ENCODE assay signal across 11 cellular contexts in the genomic region with DNA sequence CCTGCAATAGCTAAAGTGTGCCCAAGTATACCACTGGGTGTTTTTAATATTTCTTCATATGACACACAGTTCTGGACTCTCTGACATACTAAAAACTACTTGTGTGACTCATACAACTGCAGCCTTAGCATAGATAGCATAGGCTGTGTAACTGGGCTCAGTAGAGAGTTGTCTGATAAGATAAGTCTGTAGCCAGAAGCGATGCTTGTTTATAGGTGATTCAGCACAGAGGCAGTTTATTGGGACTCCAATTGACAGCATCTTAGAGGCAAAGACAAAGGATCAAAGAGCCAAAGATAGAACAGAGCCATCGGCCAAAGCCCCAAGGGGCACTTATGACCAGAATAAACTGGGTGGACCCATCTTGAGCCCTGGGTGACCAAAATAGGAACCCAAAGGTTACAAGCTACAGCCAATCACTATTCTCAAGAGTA. TPM values are rescaled to one million over a fixed set of nuclear protein-coding genes. Genes with fewer than 3 reads are reported as not detected.
A peak's percentile ranks its signal among the peaks of the same experiment; 100 is the strongest.
DNase-seq lines count a peak whose midpoint lies in the region; ATAC-seq, FAIRE-seq and TF ChIP-seq lines count a peak whose summit lies in the region.
"Had no signal": no experiment of that assay in that cellular context is flagged by ENCODE, and none has a peak within 500 bp of the region (broad histone marks: within the 10 kb centered on the region; RNA-seq: fewer than 3 reads in every experiment).

No MANE protein-coding gene starts in this region.

- H3K4me3 ChIP-seq in heart left ventricle = no peak overlapping the region
- no peak overlapping the region for H3K4me3 ChIP-seq in thyroid gland (replicated peaks in 1 of 3)
- H3K4me3 ChIP-seq: SK-N-MC had no signal

- H3K36me3 ChIP-seq in heart left ventricle (peaks cover 0 to 7% (median 0%) of the 10 kb centered on the region in 9 donors), thyroid gland (no peaks in the 10 kb centered on the region)

- H3K9me3 ChIP-seq in heart left ventricle (peaks cover 0 to 5% (median 0%) of the 10 kb centered on the region in 12 donors), thyroid gland (no peaks in the 10 kb centered on the region)

- no peaks in the 10 kb centered on the region for H3K27me3 ChIP-seq in heart left ventricle
- H3K27me3 ChIP-seq in thyroid gland = no peaks in the 10 kb centered on the region

- intact Hi-C loops in Right ventricle myocardium inferior (cut with DNase I) = no loop called here
- intact Hi-C loops in cardiac septum (cut with DNase I) = no loop called here
- intact Hi-C loops in activated T-helper 1 cell treated with anti-CD3 and anti-CD28 coated beads, Interleukin-12 subunit alpha, Interleukin-12 subunit beta, Interleukin-2, Interleukin-4 antibody, amounts not matched to agents 30 ng/mL and 10 ng/mL and 1 ng/mL, durations not matched to agents 14 hours and 24 hours and 36 hours (cut with micrococcal nuclease) = loop anchor here (1.0 kb wide), 1 partner anchor 590 kb away; a partner anchor contains a TSS
- intact Hi-C loops in heart left ventricle (cut with DNase I) = no loop called here
- intact Hi-C loops in thyroid gland (cut with DNase I) = no loop called here

- H3K27ac Mint-ChIP-seq in activated T-helper 1 cell treated with anti-CD3 and anti-CD28 coated beads, Interleukin-12 subunit alpha, Interleukin-12 subunit beta, Interleukin-2, Interleukin-4 antibody, amounts not matched to agents 30 ng/mL and 10 ng/mL and 1 ng/mL, durations not matched to agents 14 hours and 24 hours and 36 hours = peak overlapping the region; percentile 42

- TF ChIP-seq CTCF in heart left ventricle (IDR thresholded peaks at IDR 0.05) (no peak), thyroid gland (IDR thresholded peaks at IDR 0.05) (no peak)

- peaks cover 36% of the 10 kb centered on the region for H3K36me3 Mint-ChIP-seq in activated T-helper 1 cell treated with anti-CD3 and anti-CD28 coated beads, Interleukin-12 subunit alpha, Interleukin-12 subunit beta, Interleukin-2, Interleukin-4 antibody, amounts not matched to agents 30 ng/mL and 10 ng/mL and 1 ng/mL, durations not matched to agents 14 hours and 24 hours and 36 hours (ENCODE audit: low read depth)
- H3K36me3 Mint-ChIP-seq: IgD-negative memory B cell had no signal

- H3K4me1 ChIP-seq in heart left ventricle (peaks cover 3 to 75% (median 30%) of the 10 kb centered on the region in 12 donors), thyroid gland (peaks cover 38 to 42% of the 10 kb centered on the region in 2 donors)

- H3K4me3 Mint-ChIP-seq in activated T-helper 1 cell treated with anti-CD3 and anti-CD28 coated beads, Interleukin-12 subunit alpha, Interleukin-12 subunit beta, Interleukin-2, Interleukin-4 antibody, amounts not matched to agents 30 ng/mL and 10 ng/mL and 1 ng/mL, durations not matched to agents 14 hours and 24 hours and 36 hours = no peak overlapping the region
- H3K4me3 Mint-ChIP-seq: central memory CD8-positive, alpha-beta T cell; IgD-negative memory B cell had no signal

- DNase-seq in Right ventricle myocardium inferior (ENCODE audit: missing footprints) (no peak), cardiac septum (ENCODE audit: low spot score) (no peak), heart left ventricle (no peak), thyroid gland (no peak), pons (ENCODE audit: low spot score) (no peak), urothelium cell line (ENCODE audit: low spot score) (no peak), medulla oblongata (ENCODE audit: extremely low spot score) (no peak)
- DNase-seq in activated T-helper 1 cell treated with anti-CD3 and anti-CD28 coated beads, Interleukin-12 subunit alpha, Interleukin-12 subunit beta, Interleukin-2, Interleukin-4 antibody, amounts not matched to agents 30 ng/mL and 10 ng/mL and 1 ng/mL, durations not matched to agents 14 hours and 24 hours and 36 hours (ENCODE audit: low spot score) = no peak

- H3K4me1 Mint-ChIP-seq in activated T-helper 1 cell treated with anti-CD3 and anti-CD28 coated beads, Interleukin-12 subunit alpha, Interleukin-12 subunit beta, Interleukin-2, Interleukin-4 antibody, amounts not matched to agents 30 ng/mL and 10 ng/mL and 1 ng/mL, durations not matched to agents 14 hours and 24 hours and 36 hours (ENCODE audit: low read depth) = peaks cover 76% of the 10 kb centered on the region

- no peaks in the 10 kb centered on the region for H3K27me3 Mint-ChIP-seq in activated T-helper 1 cell treated with anti-CD3 and anti-CD28 coated beads, Interleukin-12 subunit alpha, Interleukin-12 subunit beta, Interleukin-2, Interleukin-4 antibody, amounts not matched to agents 30 ng/mL and 10 ng/mL and 1 ng/mL, durations not matched to agents 14 hours and 24 hours and 36 hours (ENCODE audit: insufficient read depth)
- H3K27me3 Mint-ChIP-seq: central memory CD8-positive, alpha-beta T cell had no signal

- TF ChIP-seq POLR2A in heart left ventricle (IDR thresholded peaks at IDR 0.05) (no peak), thyroid gland (IDR thresholded peaks at IDR 0.05) (no peak)

- ATAC-seq in Right ventricle myocardium inferior (peak; percentile 52), heart left ventricle (peak; percentile 53 to 93 (median 72))

- no peaks in the 10 kb centered on the region for H3K9me3 Mint-ChIP-seq in activated T-helper 1 cell treated with anti-CD3 and anti-CD28 coated beads, Interleukin-12 subunit alpha, Interleukin-12 subunit beta, Interleukin-2, Interleukin-4 antibody, amounts not matched to agents 30 ng/mL and 10 ng/mL and 1 ng/mL, durations not matched to agents 14 hours and 24 hours and 36 hours
- H3K9me3 Mint-ChIP-seq: central memory CD8-positive, alpha-beta T cell had no signal

- H3K27ac ChIP-seq in heart left ventricle (peak overlapping the region in 10 of 12 donors; percentile 8 to 67 (median 50)), thyroid gland (peak overlapping the region in 2 of 3 donors; percentile 25 to 26)
- H3K27ac ChIP-seq: SK-N-MC had no signal

- WGBS in heart left ventricle, 4 donors = 31 to 54% (median 39%) methylated on average over 2 of the region's 2 CpGs
- 64 to 83% methylated on average over 2 of the region's 2 CpGs for WGBS in thyroid gland, 2 donors

- no peak for FAIRE-seq in urothelium cell line (lab: Jason Lieb, UNC)

RNA-seq across cellular contexts. Expression of a gene that starts 42.3 kb away (rescaled TPM):
- total RNA-seq in Right ventricle myocardium inferior = 76.2 TPM
- total RNA-seq in cardiac septum = 124 TPM
- 89.2 and 94.0 TPM in 2 replicates for total RNA-seq in activated T-helper 1 cell treated with anti-CD3 and anti-CD28 coated beads, Interleukin-12 subunit alpha, Interleukin-12 subunit beta, Interleukin-2, Interleukin-4 antibody, amounts not matched to agents 30 ng/mL and 10 ng/mL and 1 ng/mL, durations not matched to agents 14 hours and 24 hours and 36 hours
- 100 to 1,000 TPM in 7 of 9 donors, 10 to 100 TPM in 2; 68.7 to 167 (median 131) TPM for total RNA-seq in heart left ventricle
- polyA plus RNA-seq in heart left ventricle = 10 to 100 TPM; 34.4 to 34.9 TPM
- 100 to 1,000 TPM in 3 of 4 donors, 10 to 100 TPM in 1; 82.0 to 174 (median 144) TPM for total RNA-seq in thyroid gland
